ENCODE assay signal across 25 cellular contexts in genomic region chr9:99049228-99049627, GRCh38.
"Had no signal": no experiment of that assay in that cellular context is flagged by ENCODE, and none has a peak within 500 bp of the region (broad histone marks: within the 10 kb centered on the region; RNA-seq: fewer than 3 reads in every experiment).

No MANE protein-coding gene starts in this region.

- DNase-seq: activated CD4-positive, alpha-beta T cell treated with anti-CD3 and anti-CD28 coated beads for 4 hours; activated CD4-positive, alpha-beta T cell treated with anti-CD3 and anti-CD28 coated beads, Interleukin-2, amount 50 U/mL, for 48 hours; activated gamma-delta T cell; activated naive CD4-positive, alpha-beta T cell treated with anti-CD3 and anti-CD28 coated beads for 36 hours; activated T-cell treated with anti-CD3 and anti-CD28 coated beads for 4 hours; activated T-cell treated with anti-CD3 and anti-CD28 coated beads, Interleukin-2, amount 50 U/mL, for 48 hours; adrenal gland; anterior cingulate cortex; caudate nucleus; KG1; NCI-H1048; NCI-H1417; NCI-H2029; NCI-H2107; NCI-H345; NCI-H510A; NCI-H526 treated with DMSO at 0.1 percent for 48 hours; NCI-H82; NK-92 treated with Interleukin-12 subunit alpha and Interleukin-12 subunit beta, amount 100 ng/mL, for 24 hours; OCI-M1; SHP77 had no signal

- H3K4me3 ChIP-seq: adrenal gland had no signal

- H3K27ac Mint-ChIP-seq: activated naive CD4-positive, alpha-beta T cell treated with anti-CD3 and anti-CD28 coated beads for 36 hours; activated naive CD8-positive, alpha-beta T cell; activated T-helper 17 cell treated with anti-CD3 and anti-CD28 coated beads, Interleukin-2, amount 50 U/mL, for 72 hours; T-helper 1 cell treated with Interleukin-12 subunit alpha and Interleukin-12 subunit beta and Interleukin-4 antibody, amounts not matched to agents 30 μg/mL and 1 μg/mL, for 36 hours had no signal

- ATAC-seq: activated CD4-positive, CD25-positive, alpha-beta regulatory T cell treated with anti-CD3 and anti-CD28 coated beads, Interleukin-2, amount 50 U/mL, for 24 hours; activated T-helper 17 cell treated with anti-CD3 and anti-CD28 coated beads, Interleukin-2, amount 50 U/mL, for 72 hours had no signal

- H3K9me3 ChIP-seq: adrenal gland had no signal

- H3K27me3 Mint-ChIP-seq: activated naive CD8-positive, alpha-beta T cell; activated T-helper 17 cell treated with anti-CD3 and anti-CD28 coated beads, Interleukin-2, amount 50 U/mL, for 72 hours had no signal

- H3K27me3 ChIP-seq: adrenal gland had no signal

- H3K4me3 Mint-ChIP-seq: activated naive CD4-positive, alpha-beta T cell treated with anti-CD3 and anti-CD28 coated beads for 36 hours; activated naive CD8-positive, alpha-beta T cell; activated T-helper 17 cell treated with anti-CD3 and anti-CD28 coated beads, Interleukin-2, amount 50 U/mL, for 72 hours; T-helper 1 cell treated with Interleukin-12 subunit alpha and Interleukin-12 subunit beta and Interleukin-4 antibody, amounts not matched to agents 30 μg/mL and 1 μg/mL, for 36 hours had no signal
